In genomic region chr11:57653162-57653561, GRCh38 we compare ENCODE assay signal across 1 cellular context.
TF ChIP-seq lines count a peak whose summit lies in the region.

No MANE protein-coding gene starts in this region.

TF ChIP-seq in SK-N-SH, 30 proteins besides CTCF, POLR2A, EP300 and RAD21:
- TF ChIP-seq NFIC (IDR thresholded peaks at IDR 0.05; ENCODE audit: borderline replicate concordance) (no peak), MXI1 (IDR thresholded peaks at IDR 0.05; ENCODE audit: low read depth, low read length) (no peak), RCOR1 (IDR thresholded peaks at IDR 0.05; ENCODE audit: low read length) (no peak), YY1 (IDR thresholded peaks at IDR 0.05; ENCODE audit: low read depth) (no peak), GATA2 (CRISPR knock-in tag; IDR thresholded peaks at IDR 0.05) (no peak), SMC3 (IDR thresholded peaks at IDR 0.05; ENCODE audit: low read depth, low read length) (no peak), USF2 (IDR thresholded peaks at IDR 0.05; ENCODE audit: borderline replicate concordance, low read depth, low read length) (no peak), NRF1 (IDR thresholded peaks at IDR 0.05; ENCODE audit: low read depth, low read length) (no peak), TCF12 (IDR thresholded peaks at IDR 0.05) (no peak), FOSL2 (IDR thresholded peaks at IDR 0.05; ENCODE audit: borderline replicate concordance, low read depth) (no peak), GABPA (IDR thresholded peaks at IDR 0.05; ENCODE audit: low read depth) (no peak)
